ENCODE assay signal across 36 cellular contexts in genomic region chrY:21033366-21033765, GRCh38.
DNase-seq lines count a peak whose midpoint lies in the region; ATAC-seq and TF ChIP-seq lines count a peak whose summit lies in the region.
"Had no signal": no experiment of that assay in that cellular context is flagged by ENCODE, and none has a peak within 500 bp of the region (broad histone marks: within the 10 kb centered on the region; RNA-seq: fewer than 3 reads in every experiment).

No MANE protein-coding gene starts in this region.

- peak overlapping the region; percentile 94 for H3K27ac Mint-ChIP-seq in activated CD4-positive, alpha-beta memory T cell treated with anti-CD3 and anti-CD28 coated beads, Interleukin-2, amount 10 ng/mL, durations not matched to agents 7 days and 5 days
- no peak overlapping the region for H3K27ac Mint-ChIP-seq in activated CD4-positive, alpha-beta memory T cell treated with anti-CD3 and anti-CD28 coated beads for 36 hours
- peak overlapping the region; percentile 86 for H3K27ac Mint-ChIP-seq in dendritic cell treated with granulocyte-macrophage colony-stimulating factor and Interleukin-4, amounts not matched to agents 40 ng/mL and 50 ng/mL, for 4 days
- H3K27ac Mint-ChIP-seq: brain had no signal

- no peak overlapping the region for H3K4me3 ChIP-seq in DND-41 (ENCODE audit: low read depth in 1 of 2, low read length in 2 of 2)
- H3K4me3 ChIP-seq in OCI-LY3 (ENCODE audit: low read length), result peak overlapping the region; percentile 66
- H3K4me3 ChIP-seq: dorsolateral prefrontal cortex, HAP-1, heart left ventricle, left ventricle myocardium inferior, thyroid gland, uterus had no signal

- peaks cover 29% of the 10 kb centered on the region for H3K4me1 ChIP-seq in DND-41 (ENCODE audit: insufficient read depth, low read length)
- peaks cover 33% of the 10 kb centered on the region for H3K4me1 ChIP-seq in OCI-LY3 (ENCODE audit: low read length)
- H3K4me1 ChIP-seq: BE2C, HAP-1, heart left ventricle, left ventricle myocardium inferior, thyroid gland, uterus had no signal

- H3K9ac ChIP-seq in DND-41 (ENCODE audit: low read depth, low read length) (no peak overlapping the region), OCI-LY3 (ENCODE audit: low read length) (peak overlapping the region; percentile 59)

- H3K4me3 Mint-ChIP-seq in activated CD4-positive, alpha-beta memory T cell treated with anti-CD3 and anti-CD28 coated beads, Interleukin-2, amount 10 ng/mL, durations not matched to agents 7 days and 5 days, result no peak overlapping the region
- H3K4me3 Mint-ChIP-seq in activated CD4-positive, alpha-beta memory T cell treated with anti-CD3 and anti-CD28 coated beads for 36 hours, result no peak overlapping the region
- peak overlapping the region; percentile 30 for H3K4me3 Mint-ChIP-seq in dendritic cell treated with granulocyte-macrophage colony-stimulating factor and Interleukin-4, amounts not matched to agents 40 ng/mL and 50 ng/mL, for 4 days
- H3K4me3 Mint-ChIP-seq: brain, neural crest cell had no signal

- H3K9me3 Mint-ChIP-seq in activated CD4-positive, alpha-beta memory T cell treated with anti-CD3 and anti-CD28 coated beads, Interleukin-2, amount 10 ng/mL, durations not matched to agents 7 days and 5 days, result peaks cover 13% of the 10 kb centered on the region
- H3K9me3 Mint-ChIP-seq in activated CD4-positive, alpha-beta memory T cell treated with anti-CD3 and anti-CD28 coated beads for 36 hours, result no peaks in the 10 kb centered on the region
- peaks cover 17% of the 10 kb centered on the region for H3K9me3 Mint-ChIP-seq in dendritic cell treated with granulocyte-macrophage colony-stimulating factor and Interleukin-4, amounts not matched to agents 40 ng/mL and 50 ng/mL, for 4 days
- H3K9me3 Mint-ChIP-seq: neural crest cell had no signal

- POLR2A ChIA-PET in activated CD4-positive, alpha-beta memory T cell treated with anti-CD3 and anti-CD28 coated beads, Interleukin-2, amount 10 ng/mL, durations not matched to agents 7 days and 5 days (lab: Charles Lee), result interaction anchor here (0.7 to 1.8 kb wide), 2 partner anchors 11 to 105 kb away, joined by 3 to 8 read pairs; no protein-coding TSS in a partner anchor
- POLR2A ChIA-PET in activated CD4-positive, alpha-beta memory T cell treated with anti-CD3 and anti-CD28 coated beads for 36 hours (lab: Charles Lee), result no interaction called here

- no peaks in the 10 kb centered on the region for H4K20me1 ChIP-seq in DND-41 (ENCODE audit: insufficient read depth, low read length)
- H4K20me1 ChIP-seq in OCI-LY3 (ENCODE audit: insufficient read depth, low read length), result no peaks in the 10 kb centered on the region

- H3K9me3 ChIP-seq in DND-41 (ENCODE audit: insufficient read depth, low read length, severe bottlenecking), result no peaks in the 10 kb centered on the region
- H3K9me3 ChIP-seq in OCI-LY3 (ENCODE audit: insufficient read depth, low read length), result no peaks in the 10 kb centered on the region
- H3K9me3 ChIP-seq: BE2C, HAP-1, heart left ventricle, thyroid gland, uterus had no signal

- no peak overlapping the region for H2AFZ ChIP-seq in DND-41 (ENCODE audit: low read depth, low read length)
- 0 out of 2 replicates have a peak overlapping the region, but pooled peaks have one; percentile 3 for H2AFZ ChIP-seq in OCI-LY3 (ENCODE audit: low read depth, low read length)

- CTCF ChIA-PET in activated CD4-positive, alpha-beta memory T cell treated with anti-CD3 and anti-CD28 coated beads, Interleukin-2, amount 10 ng/mL, durations not matched to agents 7 days and 5 days (lab: Charles Lee), result interaction anchor here (0.7 kb wide), 1 partner anchor 253 kb away, joined by 3 read pairs; no protein-coding TSS in a partner anchor
- CTCF ChIA-PET in activated CD4-positive, alpha-beta memory T cell treated with anti-CD3 and anti-CD28 coated beads for 36 hours (lab: Charles Lee), result no interaction called here

- intact Hi-C loops in activated CD4-positive, alpha-beta memory T cell treated with anti-CD3 and anti-CD28 coated beads for 36 hours (cut with micrococcal nuclease), result no loop called here
- intact Hi-C loops in dendritic cell treated with granulocyte-macrophage colony-stimulating factor and Interleukin-4, amounts not matched to agents 40 ng/mL and 50 ng/mL, for 4 days (cut with micrococcal nuclease), result loop anchor here (10.0 kb wide), 2 partner anchors 141 to 211 kb away; no protein-coding TSS in a partner anchor

- TF ChIP-seq CTCF in DND-41 (IDR thresholded peaks at IDR 0.05; ENCODE audit: borderline replicate concordance, extremely low read depth, low read length, poor library complexity, severe bottlenecking) (no peak), OCI-LY3 (IDR thresholded peaks at IDR 0.05; ENCODE audit: low read depth, low read length) (no peak)

- H3K4me1 Mint-ChIP-seq in activated CD4-positive, alpha-beta memory T cell treated with anti-CD3 and anti-CD28 coated beads, Interleukin-2, amount 10 ng/mL, durations not matched to agents 7 days and 5 days, result peaks cover 53% of the 10 kb centered on the region
- peaks cover 44% of the 10 kb centered on the region for H3K4me1 Mint-ChIP-seq in activated CD4-positive, alpha-beta memory T cell treated with anti-CD3 and anti-CD28 coated beads for 36 hours (ENCODE audit: low read depth)
- peaks cover 26% of the 10 kb centered on the region for H3K4me1 Mint-ChIP-seq in dendritic cell treated with granulocyte-macrophage colony-stimulating factor and Interleukin-4, amounts not matched to agents 40 ng/mL and 50 ng/mL, for 4 days (ENCODE audit: low read depth)
- H3K4me1 Mint-ChIP-seq: brain, neural crest cell had no signal

- H3K27ac ChIP-seq in DND-41 (ENCODE audit: low read length) (peak overlapping the region; percentile 40; the same call in 1 of the 2 replicates), OCI-LY3 (ENCODE audit: low read length) (peak overlapping the region; percentile 87)
- H3K27ac ChIP-seq: dorsolateral prefrontal cortex, heart left ventricle, left ventricle myocardium inferior, thyroid gland, uterus, WERI-Rb-1 had no signal

- H3K27me3 ChIP-seq in DND-41 (ENCODE audit: insufficient read depth, low read length, poor library complexity) (no peaks in the 10 kb centered on the region), OCI-LY3 (ENCODE audit: low read depth, low read length) (no peaks in the 10 kb centered on the region)
- H3K27me3 ChIP-seq: BE2C, dorsolateral prefrontal cortex, heart left ventricle, thyroid gland, uterus had no signal

- no peaks in the 10 kb centered on the region for H3K79me2 ChIP-seq in DND-41 (ENCODE audit: insufficient read depth, low read length)
- no peaks in the 10 kb centered on the region for H3K79me2 ChIP-seq in OCI-LY3 (ENCODE audit: low read length)

- H3K36me3 ChIP-seq in DND-41 (ENCODE audit: insufficient read depth, low read length) (no peaks in the 10 kb centered on the region), OCI-LY3 (replicated peaks; ENCODE audit: low read depth, low read length) (no peaks in the 10 kb centered on the region)
- H3K36me3 ChIP-seq: BE2C, HAP-1, heart left ventricle, left ventricle myocardium inferior, thyroid gland, uterus, WERI-Rb-1 had no signal

- H3K4me2 ChIP-seq in DND-41 (ENCODE audit: insufficient read depth, low read length), result no peak overlapping the region
- peak overlapping the region; percentile 85 for H3K4me2 ChIP-seq in OCI-LY3 (ENCODE audit: low read length)

- no peak for ATAC-seq in DND-41 (ENCODE audit: insufficient read depth, low read depth)
- ATAC-seq: heart left ventricle, Panc1 had no signal

- H3K36me3 Mint-ChIP-seq in activated CD4-positive, alpha-beta memory T cell treated with anti-CD3 and anti-CD28 coated beads, Interleukin-2, amount 10 ng/mL, durations not matched to agents 7 days and 5 days (ENCODE audit: low read depth), result peaks cover 28% of the 10 kb centered on the region
- no peaks in the 10 kb centered on the region for H3K36me3 Mint-ChIP-seq in activated CD4-positive, alpha-beta memory T cell treated with anti-CD3 and anti-CD28 coated beads for 36 hours
- H3K36me3 Mint-ChIP-seq in dendritic cell treated with granulocyte-macrophage colony-stimulating factor and Interleukin-4, amounts not matched to agents 40 ng/mL and 50 ng/mL, for 4 days (ENCODE audit: low read depth), result peaks cover 27% of the 10 kb centered on the region
- H3K36me3 Mint-ChIP-seq: brain had no signal

- H3K27me3 Mint-ChIP-seq in activated CD4-positive, alpha-beta memory T cell treated with anti-CD3 and anti-CD28 coated beads, Interleukin-2, amount 10 ng/mL, durations not matched to agents 7 days and 5 days, result no peaks in the 10 kb centered on the region
- H3K27me3 Mint-ChIP-seq in activated CD4-positive, alpha-beta memory T cell treated with anti-CD3 and anti-CD28 coated beads for 36 hours, result no peaks in the 10 kb centered on the region
- H3K27me3 Mint-ChIP-seq in dendritic cell treated with granulocyte-macrophage colony-stimulating factor and Interleukin-4, amounts not matched to agents 40 ng/mL and 50 ng/mL, for 4 days, result no peaks in the 10 kb centered on the region
- H3K27me3 Mint-ChIP-seq: brain had no signal

- no peak for DNase-seq in activated CD4-positive, alpha-beta memory T cell treated with anti-CD3 and anti-CD28 coated beads, Interleukin-2, amount 10 ng/mL, durations not matched to agents 7 days and 5 days
- no peak for DNase-seq in activated CD4-positive, alpha-beta memory T cell treated with anti-CD3 and anti-CD28 coated beads for 36 hours
- DNase-seq in DND-41 (no peak), DMS53 (lab: John Stamatoyannopoulos, UW) (no peak), mucosa of gallbladder (ENCODE audit: low spot score) (no peak)
- DNase-seq in stimulated activated CD4-positive, alpha-beta T cell treated with anti-CD3 and anti-CD28 coated beads, Interleukin-2, amount 100 ng/mL, for 48 hours, result no peak
- DNase-seq: activated CD4-positive, alpha-beta T cell treated with anti-CD3 and anti-CD28 coated beads, Interleukin-2, amount 50 U/mL, for 48 hours; activated gamma-delta T cell treated with Interleukin-2 at 50 U/mL for 16 hours; activated T-cell treated with anti-CD3 and anti-CD28 coated beads for 4 hours; amniotic stem cell; BE2C; dorsolateral prefrontal cortex; foreskin melanocyte; heart left ventricle; islet precursor cell; KG1; left ventricle myocardium inferior; mesendoderm; NCI-H1417 treated with DMSO at 0.1 percent for 48 hours; NCI-H2029 treated with DMSO at 0.1 percent for 48 hours; NCI-H2227 treated with DMSO at 0.1 percent for 48 hours; NCI-H526; NK-92 treated with Interleukin-12 subunit alpha and Interleukin-12 subunit beta, amount 100 ng/mL, for 24 hours; Right ventricle myocardium superior; small intestine; stimulated activated naive CD4-positive, alpha-beta T cell treated with Interleukin-2 at 50 U/mL for 16 hours; T-helper 9 cell; thyroid gland; uterus; WERI-Rb-1 had no signal
